Comparison of ENCODE assay signal across 9 cellular contexts in genomic region chr5:161966544-161966943, GRCh38.
DNase-seq lines count a peak whose midpoint lies in the region; ATAC-seq, FAIRE-seq and TF ChIP-seq lines count a peak whose summit lies in the region.
"Had no signal": no experiment of that assay in that cellular context is flagged by ENCODE, and none has a peak within 500 bp of the region (broad histone marks: within the 10 kb centered on the region; RNA-seq: fewer than 3 reads in every experiment).

No MANE protein-coding gene starts in this region.

- no peaks in the 10 kb centered on the region for H3K36me3 ChIP-seq in H1 (ENCODE audit: control insufficient read depth in 2 of 4, insufficient read depth in 4 of 4, low read length in 3 of 4)
- H3K36me3 ChIP-seq in testis (ENCODE audit: low read depth, missing control alignments) = no peaks in the 10 kb centered on the region

- TF ChIP-seq RAD21 in H1 (IDR thresholded peaks at IDR 0.05 in 1 of 2, conservative IDR thresholded peaks at IDR 0.05 in 1 of 2; ENCODE audit: low read depth in 2 of 2, low read length in 2 of 2) = peak; percentile 67 to 70

- H3K79me2 ChIP-seq in H1 (ENCODE audit: control insufficient read depth in 1 of 2, insufficient read depth in 2 of 2, low read length in 2 of 2) = no peaks in the 10 kb centered on the region

- H3K4ac ChIP-seq in H1 (replicated peaks; ENCODE audit: insufficient read length, low read depth, low read length) = no peak overlapping the region

- H3K27me3 ChIP-seq in H1 (replicated peaks in 1 of 4; ENCODE audit: control insufficient read depth in 3 of 4, extremely low read depth in 1 of 4, insufficient read depth in 3 of 4, low read length in 3 of 4) (no peaks in the 10 kb centered on the region), testis (no peaks in the 10 kb centered on the region)

- no peak overlapping the region for H2AK5ac ChIP-seq in H1 (ENCODE audit: low read depth, low read length)

- H3K23ac ChIP-seq in H1 (ENCODE audit: insufficient read length) = no peak overlapping the region

- H4K8ac ChIP-seq in H1 (ENCODE audit: extremely low read depth, insufficient read depth, low read length) = no peak overlapping the region

- H2BK20ac ChIP-seq in H1 (ENCODE audit: low read length) = no peak overlapping the region

- no peaks in the 10 kb centered on the region for H3K79me1 ChIP-seq in H1 (ENCODE audit: low read depth, low read length)

- H4K5ac ChIP-seq in H1 (ENCODE audit: insufficient read length, low read depth, low read length) = no peak overlapping the region

- no peaks in the 10 kb centered on the region for H3K9me3 Mint-ChIP-seq in mesothelial cell of epicardium
- no peaks in the 10 kb centered on the region for H3K9me3 Mint-ChIP-seq in glutamatergic neuron (ENCODE audit: unreplicated experiment)

- no peak overlapping the region for H2BK120ac ChIP-seq in H1 (replicated peaks; ENCODE audit: low read depth, low read length)

- H3K4me1 ChIP-seq in H1 (replicated peaks in 1 of 4; ENCODE audit: control insufficient read depth in 3 of 4, insufficient read depth in 4 of 4, low read length in 3 of 4) (no peaks in the 10 kb centered on the region), testis (no peaks in the 10 kb centered on the region)

- H3K27ac ChIP-seq in H1 (ENCODE audit: low read depth, low read length) (no peak overlapping the region), testis (no peak overlapping the region)

- H3K36me3 Mint-ChIP-seq in mesothelial cell of epicardium (no peaks in the 10 kb centered on the region), glutamatergic neuron (ENCODE audit: unreplicated experiment) (no peaks in the 10 kb centered on the region)

- DNase-seq in SIG-M5 treated with dmso at 0.1 percent for 504 hours (lab: John Stamatoyannopoulos, UW; ENCODE audit: unreplicated experiment) (peak; percentile 21), SIG-M5 (lab: John Stamatoyannopoulos, UW) (no peak), NCI-H748 treated with DMSO at 0.1 percent for 48 hours (lab: John Stamatoyannopoulos, UW) (peak; percentile 36), H1 (ENCODE audit: low read depth in 1 of 2, low spot score in 2 of 2) (no peak), testis (peak; percentile 16), mesothelial cell of epicardium (ENCODE audit: low spot score in 2 of 2, unreplicated experiment in 2 of 2) (no peak), glutamatergic neuron (no peak)
- DNase-seq: activated naive CD4-positive, alpha-beta T cell treated with anti-CD3 and anti-CD28 coated beads, Interleukin-2, amount 50 U/mL, for 16 hours had no signal

- no peak overlapping the region for H2BK15ac ChIP-seq in H1 (ENCODE audit: low read length)

- CTCF ChIA-PET in H1 (lab: Charles Lee; ENCODE audit: partially characterized antibody) = interaction anchor here (0.6 to 2.2 kb wide), 26 partner anchors 9 to 1749 kb away, joined by 3 to 11 read pairs (median 3); partner anchors contain the start of gene GABRG2

- no peak overlapping the region for H3K14ac ChIP-seq in H1 (ENCODE audit: insufficient read length)

- no peak for TF ChIP-seq POLR2A in H1 (IDR thresholded peaks at IDR 0.05; ENCODE audit: control extremely low read depth in 1 of 2, low read depth in 2 of 2, low read length in 2 of 2)
- TF ChIP-seq POLR2A in testis (IDR thresholded peaks at IDR 0.05) = no peak

- ATAC-seq in HG03175 (IDR thresholded peaks at IDR 0.05; ENCODE audit: unreplicated experiment) = no peak

- H2BK5ac ChIP-seq in H1 (ENCODE audit: low read depth, low read length) = no peak overlapping the region

- TF ChIP-seq CTCF in H1 (IDR thresholded peaks at IDR 0.05; ENCODE audit: control extremely low read depth in 1 of 3, insufficient read depth in 1 of 3, low read depth in 1 of 3, low read length in 3 of 3) = peak in 2 of 3 experiments; percentile 44 to 61; a peak in 2 of 4 replicates
- TF ChIP-seq CTCF in testis (IDR thresholded peaks at IDR 0.05) = no peak
- no peak for TF ChIP-seq CTCF in mesothelial cell of epicardium (IDR thresholded peaks at IDR 0.05; ENCODE audit: unreplicated experiment)
- no peak for TF ChIP-seq CTCF in glutamatergic neuron (IDR thresholded peaks at IDR 0.05; ENCODE audit: partially characterized antibody, unreplicated experiment)

- TF ChIP-seq EP300 in H1 (IDR thresholded peaks at IDR 0.05; ENCODE audit: borderline replicate concordance in 1 of 2, low read depth in 2 of 2, low read length in 2 of 2) = no peak

- H3K9ac ChIP-seq in H1 (replicated peaks in 1 of 4; ENCODE audit: extremely low read depth in 1 of 4, low read depth in 3 of 4, low read length in 3 of 4) = no peak overlapping the region

- H3K9me3 ChIP-seq in H1 (ENCODE audit: insufficient read depth in 2 of 2, low read depth in 1 of 2, low read length in 1 of 2) (no peaks in the 10 kb centered on the region), testis (no peaks in the 10 kb centered on the region)

- H3K4me2 ChIP-seq in H1 (ENCODE audit: insufficient read depth in 1 of 2, low read depth in 2 of 2, low read length in 2 of 2) = no peak overlapping the region

- FAIRE-seq in H1 (lab: Jason Lieb, UNC) = peak; percentile 60

- H2BK12ac ChIP-seq in H1 (ENCODE audit: low read depth, low read length) = no peak overlapping the region

- no peaks in the 10 kb centered on the region for H4K20me1 ChIP-seq in H1 (replicated peaks in 1 of 2; ENCODE audit: control insufficient read depth in 1 of 2, insufficient read depth in 2 of 2, low read length in 2 of 2)

- peaks cover 2% of the 10 kb centered on the region for H3K27me3 Mint-ChIP-seq in mesothelial cell of epicardium (ENCODE audit: low read depth)
- no peaks in the 10 kb centered on the region for H3K27me3 Mint-ChIP-seq in glutamatergic neuron (ENCODE audit: unreplicated experiment)

- H2AFZ ChIP-seq in H1 (ENCODE audit: low read length) = peak overlapping the region; percentile 100

- no peak overlapping the region for H3K18ac ChIP-seq in H1 (ENCODE audit: extremely low read depth, low read length)

- whole genome bisulfite sequencing in H1 (ENCODE audit: extremely low coverage in 1 of 2, insufficient coverage in 1 of 2, insufficient read length in 1 of 2, insufficient replicate concordance in 2 of 2, low coverage in 1 of 2, low lambda C conversion rate in 2 of 2, missing lambda C conversion rate in 1 of 2), 2 experiments = 12% methylated on average over 3 of the region's 3 CpGs; no CpG with 5 or more reads in 1 of the 2 experiments
- WGBS in testis, 2 donors = 18 to 32% methylated on average over 3 of the region's 3 CpGs

- H3K4me1 Mint-ChIP-seq in mesothelial cell of epicardium (no peaks in the 10 kb centered on the region), glutamatergic neuron (ENCODE audit: low read depth, unreplicated experiment) (no peaks in the 10 kb centered on the region)

- H3K4me3 ChIP-seq in H1 (ENCODE audit: extremely low read depth in 1 of 4, insufficient read depth in 2 of 4, low read depth in 3 of 4, low read length in 4 of 4) = no peak overlapping the region
- H3K4me3 ChIP-seq in testis = no peak overlapping the region

- H4K91ac ChIP-seq in H1 (replicated peaks; ENCODE audit: insufficient read length, low read length) = no peak overlapping the region

- POLR2A ChIA-PET in H1 (lab: Charles Lee; ENCODE audit: partially characterized antibody) = no interaction called here

- H3K4me3 Mint-ChIP-seq in mesothelial cell of epicardium (no peak overlapping the region), glutamatergic neuron (ENCODE audit: unreplicated experiment) (no peak overlapping the region)

- H3K27ac Mint-ChIP-seq in mesothelial cell of epicardium (no peak overlapping the region), glutamatergic neuron (ENCODE audit: unreplicated experiment) (no peak overlapping the region)

- H3K23me2 ChIP-seq in H1 (ENCODE audit: low read depth, low read length) = no peaks in the 10 kb centered on the region

- intact Hi-C loops in testis (cut with DNase I; ENCODE audit: low total_unique reads) = no loop called here

- no peak overlapping the region for H3K56ac ChIP-seq in H1 (replicated peaks; ENCODE audit: insufficient read length, low read depth, low read length)

TF ChIP-seq in H1, 55 proteins besides CTCF, POLR2A, EP300 and RAD21:
- TF ChIP-seq NANOG (IDR thresholded peaks at IDR 0.05; ENCODE audit: insufficient read depth, low read depth, low read length, poor library complexity, severe bottlenecking) = no peak
- TF ChIP-seq CTBP2 (IDR thresholded peaks at IDR 0.05; ENCODE audit: borderline replicate concordance, insufficient read depth, insufficient read length, low read length) = no peak
- TF ChIP-seq ASH2L (IDR thresholded peaks at IDR 0.05; ENCODE audit: low read length) = no peak
- no peak for TF ChIP-seq TAF7 (optimal IDR thresholded peaks at IDR 0.05; ENCODE audit: borderline replicate concordance, low read depth, low read length)

Comparison
In these comparisons a context has a peak if more than half of its experiments do, and no peak if none do; other contexts are left out.
1. DNase-seq: peak in SIG-M5 treated with dmso at 0.1 percent for 504 hours (single experiment), NCI-H748 treated with DMSO at 0.1 percent for 48 hours (single experiment) and testis (single experiment); none in SIG-M5 (single experiment), H1 (0 of 2), mesothelial cell of epicardium (0 of 2) and glutamatergic neuron (single experiment).
2. CTCF ChIP-seq: peak in H1 (2 of 3); none in testis (0 of 3), mesothelial cell of epicardium (single experiment) and glutamatergic neuron (single experiment).